ENCODE assay signal across 14 cellular contexts in genomic region chr10:43874984-43875383, GRCh38.
DNase-seq lines count a peak whose midpoint lies in the region; ATAC-seq, FAIRE-seq and TF ChIP-seq lines count a peak whose summit lies in the region.
"Had no signal": no experiment of that assay in that cellular context is flagged by ENCODE, and none has a peak within 500 bp of the region (broad histone marks: within the 10 kb centered on the region; RNA-seq: fewer than 3 reads in every experiment).

No MANE protein-coding gene starts in this region.

- H3K27me3 ChIP-seq in HepG2 (ENCODE audit: control insufficient read depth in 1 of 2, insufficient read depth in 2 of 2, low read length in 2 of 2) (peaks cover 0 to 10% of the 10 kb centered on the region in 2 experiments; a peak in 3 of 5 replicates), right lobe of liver (no peaks in the 10 kb centered on the region)
- H3K27me3 ChIP-seq: BLaER1 treated with 17β-estradiol and CSF1 and Interleukin-3, amounts not matched to agents 10 nM and 100 nM had no signal

- no peaks in the 10 kb centered on the region for H3K9me3 ChIP-seq in HepG2 (ENCODE audit: low read length)
- no peaks in the 10 kb centered on the region for H3K9me3 ChIP-seq in right lobe of liver
- H3K9me3 ChIP-seq: BLaER1 treated with 17β-estradiol and CSF1 and Interleukin-3, amounts not matched to agents 10 nM and 100 nM had no signal

- TF ChIP-seq RAD21 in HepG2 (CRISPR knock-in tag; IDR thresholded peaks at IDR 0.05), result no peak

- intact Hi-C loops in HepG2 (cut with micrococcal nuclease; ENCODE audit: unreplicated experiment), result no loop called here
- intact Hi-C loops in right lobe of liver (cut with DNase I), result no loop called here

- H3K4me3 ChIP-seq in HepG2 (replicated peaks in 1 of 3; ENCODE audit: insufficient read depth in 1 of 3, low read depth in 2 of 3, low read length in 3 of 3) (no peak overlapping the region), right lobe of liver (no peak overlapping the region)
- H3K4me3 ChIP-seq: BLaER1 treated with 17β-estradiol and CSF1 and Interleukin-3, amounts not matched to agents 10 nM and 100 nM had no signal

- H3K4me1 ChIP-seq in HepG2 (ENCODE audit: insufficient read depth, low read length) (no peaks in the 10 kb centered on the region), right lobe of liver (no peaks in the 10 kb centered on the region)

- H3K4me2 ChIP-seq in HepG2 (ENCODE audit: low read depth, low read length), result no peak overlapping the region
- H3K4me2 ChIP-seq: BLaER1 treated with 17β-estradiol and CSF1 and Interleukin-3, amounts not matched to agents 10 nM and 100 nM had no signal

- no TSS peak for BruUV-seq in HepG2 (replicated peaks; lab: Mats Ljungman, UMichigan)

- DNase-seq in HepG2 (ENCODE audit: low spot score), result no peak
- no peak for DNase-seq in right lobe of liver
- peak; percentile 43 for DNase-seq in retina
- no peak for DNase-seq in hippocampal formation (lab: John Stamatoyannopoulos, UW)
- no peak for DNase-seq in NCI-H446 (lab: John Stamatoyannopoulos, UW)
- DNase-seq: ACHN; Calu3; CD4-positive, CD25-positive, alpha-beta regulatory T cell; DMS 273 treated with DMSO at 0.1 percent for 48 hours had no signal

- no peaks in the 10 kb centered on the region for H3K9me3 Mint-ChIP-seq in nephron
- H3K9me3 Mint-ChIP-seq: CD4-positive, CD25-positive, alpha-beta regulatory T cell had no signal

- H3K4me3 Mint-ChIP-seq in nephron, result no peak overlapping the region
- H3K4me3 Mint-ChIP-seq: CD4-positive, CD25-positive, alpha-beta regulatory T cell; IgD-negative memory B cell had no signal

- TF ChIP-seq CTCF in HepG2 (CRISPR knock-in tag; IDR thresholded peaks at IDR 0.05), result no peak
- TF ChIP-seq CTCF in right lobe of liver (IDR thresholded peaks at IDR 0.05), result no peak
- no peak for TF ChIP-seq CTCF in nephron (IDR thresholded peaks at IDR 0.05; ENCODE audit: unreplicated experiment in 3 of 3)

- H3K79me2 ChIP-seq in HepG2 (ENCODE audit: insufficient read depth, low read length), result no peaks in the 10 kb centered on the region

- peak overlapping the region; percentile 4 to 39 (median 26) for H3K27ac Mint-ChIP-seq in nephron
- H3K27ac Mint-ChIP-seq: CD4-positive, CD25-positive, alpha-beta regulatory T cell; IgD-negative memory B cell had no signal

- H3K36me3 Mint-ChIP-seq in nephron (ENCODE audit: low read depth), result no peaks in the 10 kb centered on the region
- H3K36me3 Mint-ChIP-seq: CD4-positive, CD25-positive, alpha-beta regulatory T cell; IgD-negative memory B cell had no signal

- peaks cover 49% of the 10 kb centered on the region for H3K4me1 Mint-ChIP-seq in nephron
- H3K4me1 Mint-ChIP-seq: CD4-positive, CD25-positive, alpha-beta regulatory T cell had no signal

- H3K36me3 ChIP-seq in HepG2 (replicated peaks in 1 of 2; ENCODE audit: control insufficient read depth in 1 of 2, insufficient read depth in 2 of 2, low read length in 2 of 2), result no peaks in the 10 kb centered on the region
- no peaks in the 10 kb centered on the region for H3K36me3 ChIP-seq in right lobe of liver
- H3K36me3 ChIP-seq: BLaER1 treated with 17β-estradiol and CSF1 and Interleukin-3, amounts not matched to agents 10 nM and 100 nM had no signal

- no peak for TF ChIP-seq POLR2A in HepG2 (IDR thresholded peaks at IDR 0.05; ENCODE audit: insufficient read depth in 1 of 2, low read depth in 2 of 2, low read length in 2 of 2)
- no peak for TF ChIP-seq POLR2A in right lobe of liver (IDR thresholded peaks at IDR 0.05)

- POLR2A ChIA-PET in HepG2 (lab: Yijun Ruan, JAX), result no interaction called here

- no peak overlapping the region for H3K9ac ChIP-seq in HepG2 (ENCODE audit: insufficient read depth, low read depth, low read length)
- H3K9ac ChIP-seq: BLaER1 treated with 17β-estradiol and CSF1 and Interleukin-3, amounts not matched to agents 10 nM and 100 nM had no signal

- in situ Hi-C loops in HepG2 (cut with HindIII; ENCODE audit: extremely low pct_ligation_motif_present, low pct_unique_long_range_greater_than_20kb), result no loop called here

- 30% methylated on average over 10 of the region's 10 CpGs for WGBS in HepG2 (ENCODE audit: low lambda C conversion rate)
- WGBS in right lobe of liver (ENCODE audit: insufficient coverage, low coverage, low lambda C conversion rate, missing lambda C conversion rate), result 43% methylated on average over 8 of the region's 10 CpGs

- peaks cover 5% of the 10 kb centered on the region for H3K27me3 Mint-ChIP-seq in nephron (ENCODE audit: low read depth)

- ATAC-seq in HepG2, result no peak
- ATAC-seq in right lobe of liver, result no peak
- ATAC-seq in HG03175 (IDR thresholded peaks at IDR 0.05; ENCODE audit: unreplicated experiment), result no peak

- no peak for FAIRE-seq in HepG2 (lab: Jason Lieb, UNC)
- FAIRE-seq: H54 had no signal

- CTCF ChIA-PET in HepG2 (lab: Yijun Ruan, JAX; ENCODE audit: low intra/inter-chr PET ratio, low total read pairs), result no interaction called here

- TF ChIP-seq EP300 in HepG2 (IDR thresholded peaks at IDR 0.05; ENCODE audit: low read depth in 2 of 2, low read length in 2 of 2), result no peak
- TF ChIP-seq EP300 in HepG2 (CRISPR knock-in tag; IDR thresholded peaks at IDR 0.05; ENCODE audit: borderline replicate concordance), result no peak

- no peak overlapping the region for H2AFZ ChIP-seq in HepG2 (ENCODE audit: low read length)

- no peaks in the 10 kb centered on the region for H4K20me1 ChIP-seq in HepG2 (ENCODE audit: insufficient read depth, low read length)
- H4K20me1 ChIP-seq: BLaER1 treated with 17β-estradiol and CSF1 and Interleukin-3, amounts not matched to agents 10 nM and 100 nM had no signal

- H3K27ac ChIP-seq in HepG2 (ENCODE audit: extremely low read length, insufficient read depth, low read length), result no peak overlapping the region
- no peak overlapping the region for H3K27ac ChIP-seq in right lobe of liver
- H3K27ac ChIP-seq: BLaER1 treated with 17β-estradiol and CSF1 and Interleukin-3, amounts not matched to agents 10 nM and 100 nM had no signal

TF ChIP-seq in HepG2, 621 proteins besides CTCF, POLR2A, EP300 and RAD21:
- TF ChIP-seq U2AF1 (optimal IDR thresholded peaks at IDR 0.05; ENCODE audit: low read depth, low read length), result no peak
- no peak for TF ChIP-seq ZSCAN12 (CRISPR knock-in tag; IDR thresholded peaks at IDR 0.05)
- TF ChIP-seq ZNF652 (CRISPR knock-in tag; IDR thresholded peaks at IDR 0.05; ENCODE audit: borderline replicate concordance, low read depth), result peak; percentile 67; the same call in 1 of the 2 replicates
- TF ChIP-seq SATB2 (CRISPR knock-in tag; IDR thresholded peaks at IDR 0.05), result no peak
